ENCODE assay signal across 8 cellular contexts in the genomic region with DNA sequence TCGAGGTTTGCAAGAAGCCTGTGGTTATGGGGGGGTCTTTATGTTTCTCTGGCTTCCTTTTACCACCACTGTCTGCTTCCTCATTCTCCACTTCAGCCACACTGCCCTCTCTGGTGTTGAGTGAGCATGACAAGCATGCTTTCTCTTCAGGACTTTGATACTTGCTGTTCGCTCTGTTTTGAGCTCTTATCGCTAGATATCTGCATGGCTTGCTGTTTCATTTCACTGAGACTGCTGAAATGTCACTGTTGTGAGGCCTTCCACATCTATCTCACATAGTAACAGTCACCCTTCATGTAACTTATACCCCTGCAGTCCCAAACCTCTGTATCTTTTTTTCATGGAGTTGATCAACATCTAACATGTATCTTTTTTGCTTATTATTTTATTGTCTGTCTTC. TPM values are rescaled to one million over a fixed set of nuclear protein-coding genes. Genes with fewer than 3 reads are reported as not detected.
DNase-seq lines count a peak whose midpoint lies in the region; ATAC-seq and TF ChIP-seq lines count a peak whose summit lies in the region.

No MANE protein-coding gene starts in this region.

- H3K4me3 ChIP-seq in SU-DHL-6 (ENCODE audit: insufficient read depth, low read length, poor library complexity, severe bottlenecking): no peak overlapping the region

- TF ChIP-seq RAD21 in Ishikawa (IDR thresholded peaks at IDR 0.05; ENCODE audit: low read depth): peak; percentile 60

- H3K27ac Mint-ChIP-seq in memory B cell (no peak overlapping the region), type B pancreatic cell (peak overlapping the region; percentile 22)

- H3K4me1 Mint-ChIP-seq in memory B cell (peaks cover 6% of the 10 kb centered on the region), type B pancreatic cell (ENCODE audit: unreplicated experiment) (no peaks in the 10 kb centered on the region)

- TF ChIP-seq EP300 in Ishikawa (IDR thresholded peaks at IDR 0.05; ENCODE audit: borderline replicate concordance): no peak

- peaks cover 7% of the 10 kb centered on the region for H3K9me3 Mint-ChIP-seq in memory B cell
- H3K9me3 Mint-ChIP-seq in type B pancreatic cell: no peaks in the 10 kb centered on the region

- no peak overlapping the region for H3K4me2 ChIP-seq in SU-DHL-6 (ENCODE audit: low read depth, low read length, poor library complexity, severe bottlenecking)

- H3F3A ChIP-seq in SU-DHL-6 (ENCODE audit: insufficient read depth): no peaks in the 10 kb centered on the region

- no peak overlapping the region for H3K27ac ChIP-seq in SU-DHL-6 (ENCODE audit: low read depth, low read length)

- no peaks in the 10 kb centered on the region for H3K27me3 ChIP-seq in SU-DHL-6 (ENCODE audit: low read length)

- no peaks in the 10 kb centered on the region for H4K20me1 ChIP-seq in SU-DHL-6 (ENCODE audit: low read depth, low read length)

- peak overlapping the region; percentile 52 for H2AFZ ChIP-seq in SU-DHL-6 (ENCODE audit: low read depth, low read length, severe bottlenecking)

- TF ChIP-seq CTCF in SU-DHL-6 (IDR thresholded peaks at IDR 0.05; ENCODE audit: insufficient read depth, low read length, poor library complexity, severe bottlenecking) (peak; percentile 47), type B pancreatic cell (conservative IDR thresholded peaks at IDR 0.05) (peak; percentile 77)

- H3K36me3 Mint-ChIP-seq in memory B cell: peaks cover 22% of the 10 kb centered on the region
- H3K36me3 Mint-ChIP-seq in type B pancreatic cell: peaks cover 27% of the 10 kb centered on the region

- H3K27me3 Mint-ChIP-seq in memory B cell (no peaks in the 10 kb centered on the region), type B pancreatic cell (no peaks in the 10 kb centered on the region)

- H3K9ac ChIP-seq in SU-DHL-6 (ENCODE audit: low read length): no peak overlapping the region

- H3K79me2 ChIP-seq in SU-DHL-6 (ENCODE audit: insufficient read depth, low read length): no peaks in the 10 kb centered on the region

- peaks cover under 1% of the 10 kb centered on the region; the same call in 1 of the 2 replicates for H3K36me3 ChIP-seq in SU-DHL-6 (ENCODE audit: low read length)

- no peaks in the 10 kb centered on the region for H3K9me3 ChIP-seq in SU-DHL-6 (ENCODE audit: insufficient read depth, low read length)

- ATAC-seq in GM21447 (IDR thresholded peaks at IDR 0.05; ENCODE audit: unreplicated experiment): peak; percentile 90
- peak; percentile 88 for ATAC-seq in memory B cell (ENCODE audit: low read depth)

- no peaks in the 10 kb centered on the region for H3K9me2 ChIP-seq in SU-DHL-6 (replicated peaks; ENCODE audit: insufficient read depth, low read length)

- DNase-seq in NCI-H2171 treated with DMSO at 0.1 percent for 48 hours (lab: John Stamatoyannopoulos, UW): peak; percentile 1
- no peak for DNase-seq in NCI-H2171 (lab: John Stamatoyannopoulos, UW)
- peak; percentile 59 for DNase-seq in dermis blood vessel endothelial cell
- DNase-seq in memory B cell (ENCODE audit: low spot score in 2 of 2): peak in 1 of 2 donors; percentile 26
- DNase-seq in type B pancreatic cell (ENCODE audit: extremely low spot score, unreplicated experiment): no peak

- H3K4me3 Mint-ChIP-seq in memory B cell (no peak overlapping the region), type B pancreatic cell (no peak overlapping the region)

TF ChIP-seq in Ishikawa, 13 proteins besides CTCF, POLR2A, EP300 and RAD21:
- no peak for TF ChIP-seq YY1 (IDR thresholded peaks at IDR 0.05; ENCODE audit: low read depth)
- TF ChIP-seq TEAD4 (IDR thresholded peaks at IDR 0.05): no peak
- TF ChIP-seq TAF1 (IDR thresholded peaks at IDR 0.05; ENCODE audit: low read depth): no peak
- TF ChIP-seq NFIC (IDR thresholded peaks at IDR 0.05): no peak
- TF ChIP-seq, protein P1, sequence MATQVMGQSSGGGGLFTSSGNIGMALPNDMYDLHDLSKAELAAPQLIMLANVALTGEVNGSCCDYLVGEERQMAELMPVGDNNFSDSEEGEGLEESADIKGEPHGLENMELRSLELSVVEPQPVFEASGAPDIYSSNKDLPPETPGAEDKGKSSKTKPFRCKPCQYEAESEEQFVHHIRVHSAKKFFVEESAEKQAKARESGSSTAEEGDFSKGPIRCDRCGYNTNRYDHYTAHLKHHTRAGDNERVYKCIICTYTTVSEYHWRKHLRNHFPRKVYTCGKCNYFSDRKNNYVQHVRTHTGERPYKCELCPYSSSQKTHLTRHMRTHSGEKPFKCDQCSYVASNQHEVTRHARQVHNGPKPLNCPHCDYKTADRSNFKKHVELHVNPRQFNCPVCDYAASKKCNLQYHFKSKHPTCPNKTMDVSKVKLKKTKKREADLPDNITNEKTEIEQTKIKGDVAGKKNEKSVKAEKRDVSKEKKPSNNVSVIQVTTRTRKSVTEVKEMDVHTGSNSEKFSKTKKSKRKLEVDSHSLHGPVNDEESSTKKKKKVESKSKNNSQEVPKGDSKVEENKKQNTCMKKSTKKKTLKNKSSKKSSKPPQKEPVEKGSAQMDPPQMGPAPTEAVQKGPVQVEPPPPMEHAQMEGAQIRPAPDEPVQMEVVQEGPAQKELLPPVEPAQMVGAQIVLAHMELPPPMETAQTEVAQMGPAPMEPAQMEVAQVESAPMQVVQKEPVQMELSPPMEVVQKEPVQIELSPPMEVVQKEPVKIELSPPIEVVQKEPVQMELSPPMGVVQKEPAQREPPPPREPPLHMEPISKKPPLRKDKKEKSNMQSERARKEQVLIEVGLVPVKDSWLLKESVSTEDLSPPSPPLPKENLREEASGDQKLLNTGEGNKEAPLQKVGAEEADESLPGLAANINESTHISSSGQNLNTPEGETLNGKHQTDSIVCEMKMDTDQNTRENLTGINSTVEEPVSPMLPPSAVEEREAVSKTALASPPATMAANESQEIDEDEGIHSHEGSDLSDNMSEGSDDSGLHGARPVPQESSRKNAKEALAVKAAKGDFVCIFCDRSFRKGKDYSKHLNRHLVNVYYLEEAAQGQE (IDR thresholded peaks at IDR 0.05; ENCODE audit: low read depth): no peak
- TF ChIP-seq FOXM1 (IDR thresholded peaks at IDR 0.05; ENCODE audit: borderline replicate concordance, low read depth): no peak
- TF ChIP-seq, protein P2, sequence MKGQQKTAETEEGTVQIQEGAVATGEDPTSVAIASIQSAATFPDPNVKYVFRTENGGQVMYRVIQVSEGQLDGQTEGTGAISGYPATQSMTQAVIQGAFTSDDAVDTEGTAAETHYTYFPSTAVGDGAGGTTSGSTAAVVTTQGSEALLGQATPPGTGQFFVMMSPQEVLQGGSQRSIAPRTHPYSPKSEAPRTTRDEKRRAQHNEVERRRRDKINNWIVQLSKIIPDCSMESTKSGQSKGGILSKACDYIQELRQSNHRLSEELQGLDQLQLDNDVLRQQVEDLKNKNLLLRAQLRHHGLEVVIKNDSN (IDR thresholded peaks at IDR 0.05): no peak
- no peak for TF ChIP-seq ZBTB7A (IDR thresholded peaks at IDR 0.05; ENCODE audit: low read depth)
- no peak for TF ChIP-seq CREB1 (IDR thresholded peaks at IDR 0.05; ENCODE audit: low read depth)
- TF ChIP-seq, protein P3, sequence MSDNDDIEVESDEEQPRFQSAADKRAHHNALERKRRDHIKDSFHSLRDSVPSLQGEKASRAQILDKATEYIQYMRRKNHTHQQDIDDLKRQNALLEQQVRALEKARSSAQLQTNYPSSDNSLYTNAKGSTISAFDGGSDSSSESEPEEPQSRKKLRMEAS (IDR thresholded peaks at IDR 0.05): no peak
- no peak for TF ChIP-seq CEBPB (IDR thresholded peaks at IDR 0.05)
- TF ChIP-seq EGR1 (IDR thresholded peaks at IDR 0.05): no peak
- no peak for TF ChIP-seq TCF12 (IDR thresholded peaks at IDR 0.05; ENCODE audit: low read depth)

RNA-seq across cellular contexts. Expression of a gene that starts 59.8 kb away (rescaled TPM):
- total RNA-seq in dermis blood vessel endothelial cell: 28.1 and 37.6 TPM in 2 replicates
- 33.9 and 46.4 TPM in 2 replicates for total RNA-seq in type B pancreatic cell (ENCODE audit: low replicate concordance)

Comparison
In these comparisons a context has a peak if more than half of its experiments do, and no peak if none do; other contexts are left out.
1. DNase-seq: peak in NCI-H2171 treated with DMSO at 0.1 percent for 48 hours (single experiment) and dermis blood vessel endothelial cell (single experiment); none in NCI-H2171 (single experiment) and type B pancreatic cell (single experiment).